Comparison of ENCODE assay signal across 1 cellular context in genomic region chr6:36671687-36672375, GRCh38.
TF ChIP-seq lines count a peak whose summit lies in the region.

No MANE protein-coding gene starts in this region.

TF ChIP-seq in IMR-90, 13 proteins besides CTCF, POLR2A, EP300 and RAD21:
- no peak for TF ChIP-seq MAZ (IDR thresholded peaks at IDR 0.05; ENCODE audit: borderline replicate concordance, low read depth, low read length)
- no peak for TF ChIP-seq ELK1 (IDR thresholded peaks at IDR 0.05; ENCODE audit: borderline replicate concordance, low read depth, low read length)
- no peak for TF ChIP-seq MAFK (IDR thresholded peaks at IDR 0.05; ENCODE audit: low read depth, low read length)
- TF ChIP-seq USF2 (IDR thresholded peaks at IDR 0.05; ENCODE audit: low read depth, low read length) = no peak
- no peak for TF ChIP-seq RCOR1 (IDR thresholded peaks at IDR 0.05; ENCODE audit: insufficient replicate concordance, low read length)
- no peak for TF ChIP-seq NFE2L2 (IDR thresholded peaks at IDR 0.05; ENCODE audit: low read depth, low read length)
- TF ChIP-seq MXI1 (IDR thresholded peaks at IDR 0.05; ENCODE audit: borderline replicate concordance, low read depth, low read length) = no peak
